9 cellular contexts compared by ENCODE assay signal in genomic region chr22:37752189-37753061, GRCh38. TPM values are rescaled to one million over a fixed set of nuclear protein-coding genes. Genes with fewer than 3 reads are reported as not detected.
A peak's percentile ranks its signal among the peaks of the same experiment; 100 is the strongest.
DNase-seq lines count a peak whose midpoint lies in the region; ATAC-seq and TF ChIP-seq lines count a peak whose summit lies in the region.
"Had no signal": no experiment of that assay in that cellular context is flagged by ENCODE, and none has a peak within 500 bp of the region (broad histone marks: within the 10 kb centered on the region; RNA-seq: fewer than 3 reads in every experiment).

No MANE protein-coding gene starts in this region.

- H3K9me2 ChIP-seq in HCT116 (ENCODE audit: insufficient read depth), result no peaks in the 10 kb centered on the region

- RAD21 ChIA-PET in HCT116 (lab: Charles Lee; ENCODE audit: low non-redundant PET in 1 of 2, low total read pairs in 2 of 2, uncharacterized antibody in 2 of 2, unreplicated experiment in 2 of 2), result interaction anchor here (1.6 to 2.1 kb wide), 2 partner anchors 30 kb away, joined by 5 to 14 read pairs; no protein-coding TSS in a partner anchor

- TF ChIP-seq POLR2A in HCT116 (IDR thresholded peaks at IDR 0.05; ENCODE audit: borderline replicate concordance, extremely low read depth, insufficient read depth, insufficient read length), result no peak

- H3K4me3 ChIP-seq in HCT116 (replicated peaks in 1 of 2; ENCODE audit: low read depth in 1 of 2, low read length in 2 of 2) (peak overlapping the region; percentile 94 to 98), skin epidermis (no peak overlapping the region)

- BruUV-seq in HCT116 (replicated peaks; lab: Mats Ljungman, UMichigan), result TSS peak; percentile 3

- peak; percentile 92 for DNase-seq in HCT116 (ENCODE audit: low read depth, low spot score)
- peak in 30 of 56 donors; percentile 10 to 90 (median 31) for DNase-seq in amygdala (lab: John Stamatoyannopoulos, UW)
- peak; percentile 90 for DNase-seq in hepatic stellate cell (ENCODE audit: low spot score)
- no peak for DNase-seq in activated CD4-positive, CD25-positive, alpha-beta regulatory T cell treated with anti-CD3 and anti-CD28 coated beads, Interleukin-2, amount 50 U/mL, for 72 hours
- no peak for DNase-seq in activated CD4-positive, CD25-positive, alpha-beta regulatory T cell (lab: John Stamatoyannopoulos, UW)

- TF ChIP-seq RAD21 in HCT116 (IDR thresholded peaks at IDR 0.05; ENCODE audit: low read depth), result no peak

- intact Hi-C loops in HCT116 (cut with micrococcal nuclease), result loop anchor here (2.0 kb wide), 2 partner anchors 24 to 32 kb away; no protein-coding TSS in a partner anchor

- peaks cover 18 to 40% of the 10 kb centered on the region in 2 experiments; a peak in 3 of 4 replicates for H3K36me3 ChIP-seq in HCT116 (ENCODE audit: control insufficient read depth in 1 of 2, insufficient read depth in 2 of 2, low read length in 2 of 2)

- peak overlapping the region; percentile 100 for H3K4me2 ChIP-seq in HCT116 (ENCODE audit: low read length)

- no peaks in the 10 kb centered on the region for H4K20me1 ChIP-seq in HCT116 (ENCODE audit: insufficient read depth)

- no peaks in the 10 kb centered on the region for H3K9me3 ChIP-seq in HCT116 (ENCODE audit: control insufficient read depth in 1 of 2, insufficient read depth in 1 of 2, low read depth in 1 of 2, low read length in 2 of 2)

- H3K27ac ChIP-seq in HCT116 (ENCODE audit: low read depth, low read length) (peak overlapping the region; percentile 98), skin epidermis (peak overlapping the region in 17 of 21 experiments; percentile 22 to 99 (median 66))
- H3K27ac ChIP-seq: HL-60 had no signal

- peaks cover 67 to 81% of the 10 kb centered on the region in 2 experiments for H3K4me1 ChIP-seq in HCT116 (ENCODE audit: control insufficient read depth in 1 of 2, insufficient read depth in 2 of 2, low read length in 2 of 2)

- TF ChIP-seq CTCF in HCT116 (IDR thresholded peaks at IDR 0.05 in 2 of 3, conservative IDR thresholded peaks at IDR 0.05 in 1 of 3; ENCODE audit: borderline replicate concordance in 1 of 3, insufficient read depth in 1 of 3, low read depth in 2 of 3, low read length in 2 of 3), result 0 out of 6 replicates have a peak, but pooled peaks of 1 of the 3 experiments have one; percentile 25

- no peaks in the 10 kb centered on the region for H3K27me3 ChIP-seq in HCT116 (ENCODE audit: insufficient read depth, low read length)

- no peak overlapping the region for H2AFZ ChIP-seq in HCT116 (ENCODE audit: low read depth, low read length, poor library complexity, severe bottlenecking)

- peak overlapping the region; percentile 99 for H3K9ac ChIP-seq in HCT116 (ENCODE audit: low read length)

- ATAC-seq in HCT116 (peak; percentile 67), GM18858 (IDR thresholded peaks at IDR 0.05; ENCODE audit: unreplicated experiment) (no peak), HG02973 (IDR thresholded peaks at IDR 0.05; ENCODE audit: unreplicated experiment) (no peak)

- CTCF ChIA-PET in HCT116 (lab: Charles Lee), result interaction anchor here (1.0 to 2.4 kb wide), 4 partner anchors 16 to 71 kb away, joined by 3 to 16 read pairs (median 4); no protein-coding TSS in a partner anchor

- H3K79me2 ChIP-seq in HCT116 (ENCODE audit: insufficient read depth, low read length), result peaks cover 86% of the 10 kb centered on the region

- POLR2A ChIA-PET in HCT116 (lab: Charles Lee), result interaction anchor here (0.5 to 6.7 kb wide), 12 partner anchors 10 to 85 kb away, joined by 3 to 63 read pairs (median 6); partner anchors contain the start of genes GCAT, LGALS1 and NOL12

TF ChIP-seq in HCT116, 20 proteins besides CTCF, POLR2A, EP300 and RAD21:
- no peak for TF ChIP-seq SP1 (IDR thresholded peaks at IDR 0.05; ENCODE audit: low read depth)
- TF ChIP-seq ATF3 (IDR thresholded peaks at IDR 0.05), result no peak
- no peak for TF ChIP-seq SRF (IDR thresholded peaks at IDR 0.05; ENCODE audit: low read depth)
- no peak for TF ChIP-seq EGR1 (IDR thresholded peaks at IDR 0.05; ENCODE audit: low read depth)
- TF ChIP-seq JUND (IDR thresholded peaks at IDR 0.05), result no peak
- peak; percentile 42; the same call in 1 of the 2 replicates for TF ChIP-seq ZFX (IDR thresholded peaks at IDR 0.05)
- peak; percentile 84 for TF ChIP-seq TCF7L2 (IDR thresholded peaks at IDR 0.05; ENCODE audit: borderline replicate concordance, extremely low read depth, insufficient read depth, insufficient read length)
- TF ChIP-seq, protein P1, sequence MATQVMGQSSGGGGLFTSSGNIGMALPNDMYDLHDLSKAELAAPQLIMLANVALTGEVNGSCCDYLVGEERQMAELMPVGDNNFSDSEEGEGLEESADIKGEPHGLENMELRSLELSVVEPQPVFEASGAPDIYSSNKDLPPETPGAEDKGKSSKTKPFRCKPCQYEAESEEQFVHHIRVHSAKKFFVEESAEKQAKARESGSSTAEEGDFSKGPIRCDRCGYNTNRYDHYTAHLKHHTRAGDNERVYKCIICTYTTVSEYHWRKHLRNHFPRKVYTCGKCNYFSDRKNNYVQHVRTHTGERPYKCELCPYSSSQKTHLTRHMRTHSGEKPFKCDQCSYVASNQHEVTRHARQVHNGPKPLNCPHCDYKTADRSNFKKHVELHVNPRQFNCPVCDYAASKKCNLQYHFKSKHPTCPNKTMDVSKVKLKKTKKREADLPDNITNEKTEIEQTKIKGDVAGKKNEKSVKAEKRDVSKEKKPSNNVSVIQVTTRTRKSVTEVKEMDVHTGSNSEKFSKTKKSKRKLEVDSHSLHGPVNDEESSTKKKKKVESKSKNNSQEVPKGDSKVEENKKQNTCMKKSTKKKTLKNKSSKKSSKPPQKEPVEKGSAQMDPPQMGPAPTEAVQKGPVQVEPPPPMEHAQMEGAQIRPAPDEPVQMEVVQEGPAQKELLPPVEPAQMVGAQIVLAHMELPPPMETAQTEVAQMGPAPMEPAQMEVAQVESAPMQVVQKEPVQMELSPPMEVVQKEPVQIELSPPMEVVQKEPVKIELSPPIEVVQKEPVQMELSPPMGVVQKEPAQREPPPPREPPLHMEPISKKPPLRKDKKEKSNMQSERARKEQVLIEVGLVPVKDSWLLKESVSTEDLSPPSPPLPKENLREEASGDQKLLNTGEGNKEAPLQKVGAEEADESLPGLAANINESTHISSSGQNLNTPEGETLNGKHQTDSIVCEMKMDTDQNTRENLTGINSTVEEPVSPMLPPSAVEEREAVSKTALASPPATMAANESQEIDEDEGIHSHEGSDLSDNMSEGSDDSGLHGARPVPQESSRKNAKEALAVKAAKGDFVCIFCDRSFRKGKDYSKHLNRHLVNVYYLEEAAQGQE (IDR thresholded peaks at IDR 0.05; ENCODE audit: low read depth), result no peak
- no peak for TF ChIP-seq YY1 (IDR thresholded peaks at IDR 0.05; ENCODE audit: extremely low read depth, insufficient replicate concordance, low read depth, low read length)
- TF ChIP-seq ELF1 (IDR thresholded peaks at IDR 0.05; ENCODE audit: borderline replicate concordance, low read depth), result no peak
- TF ChIP-seq POLR2AphosphoS5 (IDR thresholded peaks at IDR 0.05; ENCODE audit: low read depth, low read length), result peak; percentile 41; the same call in 1 of the 2 replicates
- no peak for TF ChIP-seq ZNF274 (IDR thresholded peaks at IDR 0.05; ENCODE audit: low read depth, low read length)

RNA-seq across cellular contexts. Expression of gene GCAT, which starts 55.3 kb away (rescaled TPM):
- total RNA-seq in HCT116 (2021; ENCODE audit: unreplicated experiment), result 88.7 TPM
- 92.9 and 111 TPM in 2 replicates for polyA plus RNA-seq in HCT116 (2012)

RNA-seq across cellular contexts. Expression of gene TRIOBP, which starts 55.6 kb away (rescaled TPM):
- 244 TPM for total RNA-seq in HCT116 (2021; ENCODE audit: unreplicated experiment)
- polyA plus RNA-seq in HCT116 (2012), result 229 and 253 TPM in 2 replicates

Comparison
In these comparisons a context has a peak if more than half of its experiments do, and no peak if none do; other contexts are left out.
1. DNase-seq: peak in HCT116 (single experiment), amygdala (30 of 56) and hepatic stellate cell (single experiment); none in activated CD4-positive, CD25-positive, alpha-beta regulatory T cell treated with anti-CD3 and anti-CD28 coated beads, Interleukin-2, amount 50 U/mL, for 72 hours (single experiment) and activated CD4-positive, CD25-positive, alpha-beta regulatory T cell (0 of 4).
2. H3K4me3 ChIP-seq: peak in HCT116 (2 of 2); none in skin epidermis (0 of 7).